In the genomic region with DNA sequence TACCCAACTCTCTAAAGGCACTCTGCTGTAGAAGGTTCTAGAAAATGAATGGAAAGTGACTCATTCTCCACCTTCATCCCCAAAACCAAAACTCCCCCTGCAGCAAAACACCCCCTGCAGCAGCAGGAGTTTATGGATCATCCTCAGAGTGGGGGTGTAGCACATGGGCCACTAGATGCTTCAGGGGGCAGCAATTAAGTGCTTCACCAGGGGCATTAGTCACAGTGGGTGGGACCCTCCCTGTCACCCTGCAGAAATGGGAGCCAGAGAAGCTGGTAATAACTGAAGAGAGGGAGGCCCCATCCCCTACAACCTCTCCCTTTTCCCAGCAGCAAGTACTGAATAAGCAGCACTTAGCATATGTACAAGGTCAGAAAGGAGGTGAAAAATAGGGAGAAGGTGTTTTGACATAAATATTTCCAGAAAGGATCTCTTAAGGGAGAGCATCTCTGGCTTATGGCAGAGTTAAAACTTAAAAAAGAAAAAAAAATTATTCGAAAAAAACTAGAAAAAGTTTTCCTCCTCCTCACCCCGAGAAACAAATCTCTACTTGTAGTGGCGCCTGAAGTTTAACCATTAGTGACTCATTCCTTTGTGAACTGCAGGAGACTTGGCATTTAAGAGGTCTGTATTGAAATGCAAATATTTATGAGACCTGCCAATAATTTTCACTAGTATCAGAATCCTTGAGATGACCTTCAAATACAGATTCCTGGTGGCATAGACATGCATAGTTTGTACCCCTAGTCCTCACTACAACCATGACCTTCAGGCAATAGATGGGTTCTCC, we compare ENCODE assay signal across 10 cellular contexts.
DNase-seq lines count a peak whose midpoint lies in the region; TF ChIP-seq lines count a peak whose summit lies in the region.
"Had no signal": no experiment of that assay in that cellular context is flagged by ENCODE, and none has a peak within 500 bp of the region (broad histone marks: within the 10 kb centered on the region; RNA-seq: fewer than 3 reads in every experiment).

No MANE protein-coding gene starts in this region.

- H3K9me3 Mint-ChIP-seq in activated naive CD8-positive, alpha-beta T cell treated with anti-CD3 and anti-CD28 coated beads for 36 hours: no peaks in the 10 kb centered on the region
- no peaks in the 10 kb centered on the region for H3K9me3 Mint-ChIP-seq in endothelial cell (ENCODE audit: unreplicated experiment)

- H3K4me3 ChIP-seq in ACC112 (ENCODE audit: low read depth, low read length): 0 out of 2 replicates have a peak overlapping the region, but pooled peaks have one; percentile 26
- no peak overlapping the region for H3K4me3 ChIP-seq in kidney epithelial cell (ENCODE audit: low read depth, low read length)
- H3K4me3 ChIP-seq in dorsolateral prefrontal cortex: no peak overlapping the region

- peak overlapping the region; percentile 64 for H3K27ac Mint-ChIP-seq in activated naive CD8-positive, alpha-beta T cell treated with anti-CD3 and anti-CD28 coated beads for 36 hours
- H3K27ac Mint-ChIP-seq in endothelial cell (ENCODE audit: unreplicated experiment): no peak overlapping the region

- peak; percentile 26 for DNase-seq in activated naive CD8-positive, alpha-beta T cell treated with anti-CD3 and anti-CD28 coated beads for 36 hours
- DNase-seq in kidney epithelial cell (ENCODE audit: low read depth) (peak; percentile 45), endothelial cell (ENCODE audit: low spot score) (no peak), NCI-H524 treated with DMSO at 0.1 percent for 48 hours (lab: John Stamatoyannopoulos, UW) (no peak), dorsolateral prefrontal cortex (no peak)
- DNase-seq in effector CD8-positive, alpha-beta T cell (lab: John Stamatoyannopoulos, UW): no peak
- DNase-seq: NCI-H187, OCI-M1 had no signal

- intact Hi-C loops in dorsolateral prefrontal cortex (cut with DNase I): no loop called here

- no peaks in the 10 kb centered on the region for H3K36me3 Mint-ChIP-seq in activated naive CD8-positive, alpha-beta T cell treated with anti-CD3 and anti-CD28 coated beads for 36 hours
- H3K36me3 Mint-ChIP-seq in endothelial cell (ENCODE audit: low read depth, unreplicated experiment): no peaks in the 10 kb centered on the region

- H3K79me2 ChIP-seq in ACC112 (ENCODE audit: control insufficient read depth, insufficient read depth, low read length, unreplicated experiment): no peaks in the 10 kb centered on the region

- H3K9ac ChIP-seq in ES-I3 (ENCODE audit: low read depth, low read length): peak overlapping the region; percentile 10; the same call in 1 of the 2 replicates

- no peak overlapping the region for H2AFZ ChIP-seq in ACC112 (ENCODE audit: low read length, unreplicated experiment)

- no peaks in the 10 kb centered on the region for H3K9me3 ChIP-seq in ES-I3 (ENCODE audit: control insufficient read depth, insufficient read depth, low read length)

- peaks cover 60% of the 10 kb centered on the region for H3K4me1 Mint-ChIP-seq in activated naive CD8-positive, alpha-beta T cell treated with anti-CD3 and anti-CD28 coated beads for 36 hours
- peaks cover 15% of the 10 kb centered on the region for H3K4me1 Mint-ChIP-seq in endothelial cell (ENCODE audit: unreplicated experiment)

- no peak overlapping the region for H3K4me3 Mint-ChIP-seq in activated naive CD8-positive, alpha-beta T cell treated with anti-CD3 and anti-CD28 coated beads for 36 hours
- H3K4me3 Mint-ChIP-seq in endothelial cell (ENCODE audit: unreplicated experiment): no peak overlapping the region

- no peaks in the 10 kb centered on the region for H3K36me3 ChIP-seq in ACC112 (ENCODE audit: insufficient read depth, low read length)
- no peaks in the 10 kb centered on the region for H3K36me3 ChIP-seq in ES-I3 (ENCODE audit: insufficient read depth, low read length)
- H3K36me3 ChIP-seq in kidney epithelial cell (ENCODE audit: control insufficient read depth, insufficient read depth, low read length): no peaks in the 10 kb centered on the region

- H3K4me1 ChIP-seq in ACC112 (ENCODE audit: control insufficient read depth, insufficient read depth, low read length, unreplicated experiment) (peaks cover 44% of the 10 kb centered on the region), ES-I3 (ENCODE audit: insufficient read depth, low read length) (peaks cover 48% of the 10 kb centered on the region)

- H3K27ac ChIP-seq in ACC112 (ENCODE audit: low read depth, low read length) (peak overlapping the region; percentile 50), dorsolateral prefrontal cortex (peak overlapping the region in 12 of 59 donors; percentile 1 to 76 (median 46))

- TF ChIP-seq CTCF in kidney epithelial cell (IDR thresholded peaks at IDR 0.05; ENCODE audit: insufficient read depth, low read length, poor library complexity, severe bottlenecking) (no peak), endothelial cell (IDR thresholded peaks at IDR 0.05; ENCODE audit: unreplicated experiment) (no peak), dorsolateral prefrontal cortex (IDR thresholded peaks at IDR 0.05 in 54 of 56, conservative IDR thresholded peaks at IDR 0.05 in 2 of 56; ENCODE audit: low read depth in 1 of 56, partially characterized antibody in 56 of 56) (no peak)

- H3K27me3 Mint-ChIP-seq in activated naive CD8-positive, alpha-beta T cell treated with anti-CD3 and anti-CD28 coated beads for 36 hours: no peaks in the 10 kb centered on the region
- H3K27me3 Mint-ChIP-seq in endothelial cell (ENCODE audit: unreplicated experiment): no peaks in the 10 kb centered on the region

- H3K27me3 ChIP-seq in ACC112 (ENCODE audit: insufficient read depth, low read length) (no peaks in the 10 kb centered on the region), kidney epithelial cell (ENCODE audit: control insufficient read depth, insufficient read depth, low read length) (no peaks in the 10 kb centered on the region), dorsolateral prefrontal cortex (no peaks in the 10 kb centered on the region)

Comparison
In these comparisons a context has a peak if more than half of its experiments do, and no peak if none do; other contexts are left out.
1. DNase-seq: peak in activated naive CD8-positive, alpha-beta T cell treated with anti-CD3 and anti-CD28 coated beads for 36 hours (single experiment) and kidney epithelial cell (single experiment); none in effector CD8-positive, alpha-beta T cell (single experiment), endothelial cell (single experiment), NCI-H524 treated with DMSO at 0.1 percent for 48 hours (single experiment) and dorsolateral prefrontal cortex (0 of 10).